1 cellular context compared by ENCODE assay signal in genomic region chr1:52613611-52614373, GRCh38.
TF ChIP-seq lines count a peak whose summit lies in the region.

No MANE protein-coding gene starts in this region.

TF ChIP-seq in K562, 482 proteins besides CTCF, POLR2A, EP300 and RAD21 (continued from another document and continues in another):
- TF ChIP-seq ZNF274 (IDR thresholded peaks at IDR 0.05; ENCODE audit: borderline replicate concordance, low read depth, low read length) (no peak), NBN (IDR thresholded peaks at IDR 0.05; ENCODE audit: low read depth) (peak; percentile 88), CTBP1 (IDR thresholded peaks at IDR 0.05; ENCODE audit: borderline replicate concordance) (peak; percentile 85), ZHX1 (conservative IDR thresholded peaks at IDR 0.05; ENCODE audit: low read length) (no peak), AFF1 (IDR thresholded peaks at IDR 0.05; ENCODE audit: low read depth in 1 of 2, partially characterized antibody in 2 of 2) (peak in 1 of 2 experiments; percentile 26), FOXM1 (IDR thresholded peaks at IDR 0.05; ENCODE audit: low read depth) (peak; percentile 88), FOXM1 (CRISPR knock-in tag; IDR thresholded peaks at IDR 0.05; ENCODE audit: low read depth) (no peak), FOSL1 (tag; conservative IDR thresholded peaks at IDR 0.05) (0 out of 2 replicates have a peak, but pooled peaks have one; percentile 22), EP400 (IDR thresholded peaks at IDR 0.05) (peak; percentile 41; the same call in 1 of the 2 replicates), MTA2 (IDR thresholded peaks at IDR 0.05; ENCODE audit: low read depth) (peak; percentile 93), CHAMP1 (IDR thresholded peaks at IDR 0.05) (peak; percentile 86; the same call in 1 of the 2 replicates), NCOA4 (IDR thresholded peaks at IDR 0.05; ENCODE audit: partially characterized antibody) (peak; percentile 36), NFE2 (IDR thresholded peaks at IDR 0.05; ENCODE audit: low read depth) (peak; percentile 45), ZNF589 (CRISPR knock-in tag; IDR thresholded peaks at IDR 0.05; ENCODE audit: low read depth) (0 out of 2 replicates have a peak, but pooled peaks have one; percentile 47), SMARCE1 (IDR thresholded peaks at IDR 0.05) (peak; percentile 94), DLX4 (CRISPR knock-in tag; IDR thresholded peaks at IDR 0.05) (no peak), MCM2 (IDR thresholded peaks at IDR 0.05; ENCODE audit: low read depth) (no peak), ZNF518B (CRISPR knock-in tag; IDR thresholded peaks at IDR 0.05) (no peak), KLF16 (IDR thresholded peaks at IDR 0.05) (peak; percentile 87), PHB (CRISPR knock-in tag; IDR thresholded peaks at IDR 0.05) (no peak), TFAP4 (CRISPR knock-in tag; IDR thresholded peaks at IDR 0.05; ENCODE audit: borderline replicate concordance) (peak; percentile 11; the same call in 1 of the 2 replicates), MTA1 (IDR thresholded peaks at IDR 0.05; ENCODE audit: borderline replicate concordance) (peak; percentile 65; the same call in 1 of the 2 replicates), SMAD4 (CRISPR knock-in tag; conservative IDR thresholded peaks at IDR 0.05) (peak; percentile 37; the same call in 1 of the 2 replicates), SMARCC2 (IDR thresholded peaks at IDR 0.05; ENCODE audit: low read depth) (peak; percentile 93; the same call in 1 of the 2 replicates), ZBTB2 (IDR thresholded peaks at IDR 0.05) (peak; percentile 75), ZNF644 (tag; IDR thresholded peaks at IDR 0.05; ENCODE audit: low read depth) (peak; percentile 79), ATF3 (IDR thresholded peaks at IDR 0.05) (no peak; the same call in 1 of the 2 replicates), ATF3 (CRISPR knock-in tag; conservative IDR thresholded peaks at IDR 0.05) (no peak), ARID2 (IDR thresholded peaks at IDR 0.05) (no peak), MEF2A (IDR thresholded peaks at IDR 0.05; ENCODE audit: control insufficient read depth, low read depth, low read length) (0 out of 2 replicates have a peak, but pooled peaks have one; percentile 35), TEAD4 (IDR thresholded peaks at IDR 0.05; ENCODE audit: low read length) (peak; percentile 94), TEAD4 (CRISPR knock-in tag; IDR thresholded peaks at IDR 0.05; ENCODE audit: borderline replicate concordance) (no peak), ELK1 (CRISPR knock-in tag; IDR thresholded peaks at IDR 0.05) (no peak), PHB2 (IDR thresholded peaks at IDR 0.05; ENCODE audit: low read depth) (peak; percentile 74), BHLHE40 (IDR thresholded peaks at IDR 0.05; ENCODE audit: low read length) (no peak), STAT5A (IDR thresholded peaks at IDR 0.05; ENCODE audit: borderline replicate concordance, low read length) (peak; percentile 81), BRD9 (IDR thresholded peaks at IDR 0.05; ENCODE audit: low read depth, partially characterized antibody) (peak; percentile 27), ZEB2 (IDR thresholded peaks at IDR 0.05) (peak; percentile 36; the same call in 1 of the 2 replicates), ETV5 (CRISPR knock-in tag; IDR thresholded peaks at IDR 0.05; ENCODE audit: low read depth) (peak; percentile 70; the same call in 1 of the 2 replicates), NEUROD1 (IDR thresholded peaks at IDR 0.05; ENCODE audit: borderline replicate concordance, low read depth, low read length, partially characterized antibody) (peak; percentile 57), MAFK (IDR thresholded peaks at IDR 0.05; ENCODE audit: low read length) (0 out of 2 replicates have a peak, but pooled peaks have one; percentile 19), E2F1 (CRISPR knock-in tag; IDR thresholded peaks at IDR 0.05) (peak; percentile 8; the same call in 1 of the 2 replicates)
